Comparison of ENCODE assay signal across 1 cellular context in genomic region chrX:25721564-25721963, GRCh38.
TF ChIP-seq lines count a peak whose summit lies in the region.

No MANE protein-coding gene starts in this region.

TF ChIP-seq in GM23338, 12 proteins besides CTCF, POLR2A, EP300 and RAD21 (continued from another document):
- TF ChIP-seq ZNF462 (CRISPR knock-in tag; IDR thresholded peaks at IDR 0.05), result no peak
- TF ChIP-seq NANOG (IDR thresholded peaks at IDR 0.05; ENCODE audit: borderline replicate concordance), result no peak
- TF ChIP-seq REST (IDR thresholded peaks at IDR 0.05; ENCODE audit: unreplicated experiment), result no peak
TF ChIP-seq in GM23338: peak in this region for 0.
